Comparison of ENCODE assay signal across 39 cellular contexts in genomic region chr10:106955133-106955532, GRCh38.
"Had no signal": no experiment of that assay in that cellular context is flagged by ENCODE, and none has a peak within 500 bp of the region (broad histone marks: within the 10 kb centered on the region; RNA-seq: fewer than 3 reads in every experiment).

No MANE protein-coding gene starts in this region.

- FAIRE-seq: astrocyte, TTC549 had no signal

- ATAC-seq: activated CD4-positive, alpha-beta T cell treated with anti-CD3 and anti-CD28 coated beads for 36 hours; activated CD4-positive, CD25-positive, alpha-beta regulatory T cell treated with anti-CD3 and anti-CD28 coated beads, Interleukin-2, amount 50 U/mL, for 24 hours; activated CD8-positive, alpha-beta T cell treated with anti-CD3 and anti-CD28 coated beads for 36 hours; activated naive CD4-positive, alpha-beta T cell treated with anti-CD3 and anti-CD28 coated beads, Interleukin-2, amount 50 U/mL, for 72 hours; activated T-cell treated with anti-CD3 and anti-CD28 coated beads, Interleukin-2, amount 50 U/mL, for 4 hours; activated T-cell treated with anti-CD3 and anti-CD28 coated beads, Interleukin-2, amount 50 U/mL, for 72 hours; activated T-helper 17 cell treated with anti-CD3 and anti-CD28 coated beads, Interleukin-2, amount 50 U/mL, for 72 hours; body of pancreas; WTC11 had no signal

- DNase-seq: activated CD4-positive, alpha-beta memory T cell treated with anti-CD3 and anti-CD28 coated beads for 36 hours; activated CD4-positive, alpha-beta T cell treated with anti-CD3 and anti-CD28 coated beads for 1 hour; activated CD4-positive, alpha-beta T cell treated with anti-CD3 and anti-CD28 coated beads for 36 hours; activated CD4-positive, alpha-beta T cell treated with anti-CD3 and anti-CD28 coated beads for 48 hours; activated CD4-positive, alpha-beta T cell treated with anti-CD3 and anti-CD28 coated beads, Interleukin-2, amount 10 ng/mL, durations not matched to agents 7 days and 5 days; activated CD4-positive, CD25-positive, alpha-beta regulatory T cell; activated CD8-positive, alpha-beta memory T cell treated with anti-CD3 and anti-CD28 coated beads, Interleukin-2, amount 50 U/mL, for 4 hours; activated CD8-positive, alpha-beta T cell treated with anti-CD3 and anti-CD28 coated beads for 36 hours; activated effector memory CD4-positive, alpha-beta T cell treated with anti-CD3 and anti-CD28 coated beads, Interleukin-2, amount 50 U/mL, for 16 hours; activated gamma-delta T cell treated with Interleukin-2 at 50 U/mL for 16 hours; activated naive CD4-positive, alpha-beta T cell; activated naive CD4-positive, alpha-beta T cell treated with anti-CD3 and anti-CD28 coated beads for 36 hours; activated naive CD4-positive, alpha-beta T cell treated with anti-CD3 and anti-CD28 coated beads, Interleukin-2, amount 50 U/mL, for 16 hours; activated naive CD8-positive, alpha-beta T cell treated with anti-CD3 and anti-CD28 coated beads for 36 hours; activated T-cell treated with anti-CD3 and anti-CD28 coated beads for 4 hours; activated T-cell treated with anti-CD3 and anti-CD28 coated beads, Interleukin-2, amount 50 U/mL, for 1 hour; activated T-cell treated with anti-CD3 and anti-CD28 coated beads, Interleukin-2, amount 50 U/mL, for 4 hours; activated T-cell treated with anti-CD3 and anti-CD28 coated beads, Interleukin-2, amount 50 U/mL, for 72 hours; adrenal gland; amniotic stem cell; aorta; body of pancreas; brain microvascular endothelial cell; central memory CD4-positive, alpha-beta T cell; SW 1271; T-helper 1 cell; T-helper 2 cell; T-helper 9 cell had no signal

- H3K36me3 Mint-ChIP-seq: activated CD4-positive, alpha-beta memory T cell treated with anti-CD3 and anti-CD28 coated beads for 36 hours; activated naive CD4-positive, alpha-beta T cell treated with anti-CD3 and anti-CD28 coated beads, Interleukin-2, amount 50 U/mL, for 72 hours; activated naive CD8-positive, alpha-beta T cell treated with anti-CD3 and anti-CD28 coated beads for 36 hours; WTC11 had no signal

- H3K36me3 ChIP-seq: adrenal gland, brain microvascular endothelial cell, breast epithelium had no signal

- H3K27ac Mint-ChIP-seq: activated CD4-positive, alpha-beta memory T cell treated with anti-CD3 and anti-CD28 coated beads for 36 hours; activated CD4-positive, alpha-beta T cell treated with anti-CD3 and anti-CD28 coated beads for 36 hours; activated CD4-positive, alpha-beta T cell treated with anti-CD3 and anti-CD28 coated beads, Interleukin-2, amount 10 ng/mL, durations not matched to agents 7 days and 5 days; activated CD8-positive, alpha-beta T cell treated with anti-CD3 and anti-CD28 coated beads for 36 hours; activated naive CD4-positive, alpha-beta T cell treated with anti-CD3 and anti-CD28 coated beads for 36 hours; activated naive CD4-positive, alpha-beta T cell treated with anti-CD3 and anti-CD28 coated beads, Interleukin-2, amount 50 U/mL, for 72 hours; activated naive CD8-positive, alpha-beta T cell treated with anti-CD3 and anti-CD28 coated beads for 36 hours; activated T-cell treated with anti-CD3 and anti-CD28 coated beads, Interleukin-2, amount 50 U/mL, for 72 hours; activated T-helper 1 cell treated with anti-CD3 and anti-CD28 coated beads, Interleukin-12 subunit alpha, Interleukin-12 subunit beta, Interleukin-2, Interleukin-4 antibody, amounts not matched to agents 30 ng/mL and 10 ng/mL and 1 ng/mL, durations not matched to agents 14 hours and 24 hours and 36 hours; activated T-helper 17 cell treated with anti-CD3 and anti-CD28 coated beads, Interleukin-2, amount 50 U/mL, for 72 hours; T-helper 1 cell treated with Interleukin-12 subunit alpha and Interleukin-12 subunit beta and Interleukin-4 antibody, amounts not matched to agents 30 μg/mL and 1 μg/mL, for 36 hours; T-helper 2 cell treated with Interferon-gamma antibody and Interleukin-4, amounts not matched to agents 5 μg/mL and 100 μg/mL, for 36 hours; WTC11 had no signal

- H3K27me3 ChIP-seq: adrenal gland, body of pancreas, brain microvascular endothelial cell, breast epithelium had no signal

- H3K9me3 ChIP-seq: adrenal gland, body of pancreas, breast epithelium had no signal

- H3K4me3 Mint-ChIP-seq: activated CD4-positive, alpha-beta memory T cell treated with anti-CD3 and anti-CD28 coated beads for 36 hours; activated CD4-positive, alpha-beta T cell treated with anti-CD3 and anti-CD28 coated beads for 36 hours; activated CD4-positive, alpha-beta T cell treated with anti-CD3 and anti-CD28 coated beads, Interleukin-2, amount 10 ng/mL, durations not matched to agents 7 days and 5 days; activated CD8-positive, alpha-beta T cell treated with anti-CD3 and anti-CD28 coated beads for 36 hours; activated naive CD4-positive, alpha-beta T cell treated with anti-CD3 and anti-CD28 coated beads for 36 hours; activated naive CD8-positive, alpha-beta T cell treated with anti-CD3 and anti-CD28 coated beads for 36 hours; activated T-cell treated with anti-CD3 and anti-CD28 coated beads, Interleukin-2, amount 50 U/mL, for 4 hours; activated T-cell treated with anti-CD3 and anti-CD28 coated beads, Interleukin-2, amount 50 U/mL, for 72 hours; activated T-helper 1 cell treated with anti-CD3 and anti-CD28 coated beads, Interleukin-12 subunit alpha, Interleukin-12 subunit beta, Interleukin-2, Interleukin-4 antibody, amounts not matched to agents 30 ng/mL and 10 ng/mL and 1 ng/mL, durations not matched to agents 14 hours and 24 hours and 36 hours; activated T-helper 17 cell treated with anti-CD3 and anti-CD28 coated beads, Interleukin-2, amount 50 U/mL, for 72 hours; T-helper 1 cell treated with Interleukin-12 subunit alpha and Interleukin-12 subunit beta and Interleukin-4 antibody, amounts not matched to agents 30 μg/mL and 1 μg/mL, for 36 hours; T-helper 2 cell treated with Interferon-gamma antibody and Interleukin-4, amounts not matched to agents 5 μg/mL and 100 μg/mL, for 36 hours; WTC11 had no signal

- H3K9me3 Mint-ChIP-seq: activated CD4-positive, alpha-beta T cell treated with anti-CD3 and anti-CD28 coated beads, Interleukin-2, amount 10 ng/mL, durations not matched to agents 7 days and 5 days; activated naive CD8-positive, alpha-beta T cell treated with anti-CD3 and anti-CD28 coated beads for 36 hours; activated T-cell treated with anti-CD3 and anti-CD28 coated beads, Interleukin-2, amount 50 U/mL, for 72 hours; T-helper 1 cell treated with Interleukin-12 subunit alpha and Interleukin-12 subunit beta and Interleukin-4 antibody, amounts not matched to agents 30 μg/mL and 1 μg/mL, for 36 hours had no signal

- H3K4me1 ChIP-seq: breast epithelium had no signal

- H3K4me3 ChIP-seq: adrenal gland, body of pancreas, breast epithelium had no signal

- H3K27me3 Mint-ChIP-seq: activated CD4-positive, alpha-beta memory T cell treated with anti-CD3 and anti-CD28 coated beads for 36 hours; activated CD4-positive, alpha-beta T cell treated with anti-CD3 and anti-CD28 coated beads for 36 hours; activated CD4-positive, alpha-beta T cell treated with anti-CD3 and anti-CD28 coated beads, Interleukin-2, amount 10 ng/mL, durations not matched to agents 7 days and 5 days; activated CD8-positive, alpha-beta T cell treated with anti-CD3 and anti-CD28 coated beads for 36 hours; activated naive CD8-positive, alpha-beta T cell treated with anti-CD3 and anti-CD28 coated beads for 36 hours; activated T-helper 17 cell treated with anti-CD3 and anti-CD28 coated beads, Interleukin-2, amount 50 U/mL, for 72 hours had no signal

- H3K27ac ChIP-seq: adrenal gland, body of pancreas, brain microvascular endothelial cell, breast epithelium, VCaP had no signal

- H3K4me1 Mint-ChIP-seq: activated CD4-positive, alpha-beta T cell treated with anti-CD3 and anti-CD28 coated beads for 36 hours; activated CD4-positive, alpha-beta T cell treated with anti-CD3 and anti-CD28 coated beads, Interleukin-2, amount 10 ng/mL, durations not matched to agents 7 days and 5 days; activated naive CD8-positive, alpha-beta T cell treated with anti-CD3 and anti-CD28 coated beads for 36 hours; activated T-helper 17 cell treated with anti-CD3 and anti-CD28 coated beads, Interleukin-2, amount 50 U/mL, for 72 hours had no signal
